In genomic region chr1:1307908-1308755, GRCh38 we compare ENCODE assay signal across 1 cellular context.
TF ChIP-seq lines count a peak whose summit lies in the region.

A gene with protein sequence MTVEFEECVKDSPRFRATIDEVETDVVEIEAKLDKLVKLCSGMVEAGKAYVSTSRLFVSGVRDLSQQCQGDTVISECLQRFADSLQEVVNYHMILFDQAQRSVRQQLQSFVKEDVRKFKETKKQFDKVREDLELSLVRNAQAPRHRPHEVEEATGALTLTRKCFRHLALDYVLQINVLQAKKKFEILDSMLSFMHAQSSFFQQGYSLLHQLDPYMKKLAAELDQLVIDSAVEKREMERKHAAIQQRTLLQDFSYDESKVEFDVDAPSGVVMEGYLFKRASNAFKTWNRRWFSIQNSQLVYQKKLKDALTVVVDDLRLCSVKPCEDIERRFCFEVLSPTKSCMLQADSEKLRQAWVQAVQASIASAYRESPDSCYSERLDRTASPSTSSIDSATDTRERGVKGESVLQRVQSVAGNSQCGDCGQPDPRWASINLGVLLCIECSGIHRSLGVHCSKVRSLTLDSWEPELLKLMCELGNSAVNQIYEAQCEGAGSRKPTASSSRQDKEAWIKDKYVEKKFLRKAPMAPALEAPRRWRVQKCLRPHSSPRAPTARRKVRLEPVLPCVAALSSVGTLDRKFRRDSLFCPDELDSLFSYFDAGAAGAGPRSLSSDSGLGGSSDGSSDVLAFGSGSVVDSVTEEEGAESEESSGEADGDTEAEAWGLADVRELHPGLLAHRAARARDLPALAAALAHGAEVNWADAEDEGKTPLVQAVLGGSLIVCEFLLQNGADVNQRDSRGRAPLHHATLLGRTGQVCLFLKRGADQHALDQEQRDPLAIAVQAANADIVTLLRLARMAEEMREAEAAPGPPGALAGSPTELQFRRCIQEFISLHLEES (minus strand): TSS chr1:1307930. CDS start chr1:1307815, 115 bp downstream.
Gene PUSL1, plus strand, starts transcription at chr1:1308597. Its CDS starts 47 bp downstream, at chr1:1308644.

TF ChIP-seq in K562, 482 proteins besides CTCF, POLR2A, EP300 and RAD21 (continued from another document and continues in another):
- TF ChIP-seq BRF1 (IDR thresholded peaks at IDR 0.05; ENCODE audit: borderline replicate concordance, extremely low read depth, insufficient read length) (no peak), TFE3 (CRISPR knock-in tag; IDR thresholded peaks at IDR 0.05) (no peak), NCOR1 (IDR thresholded peaks at IDR 0.05) (peak; percentile 48), CXXC5 (CRISPR knock-in tag; IDR thresholded peaks at IDR 0.05) (peak; percentile 90), DIDO1 (tag; IDR thresholded peaks at IDR 0.05; ENCODE audit: low read depth) (no peak), POLR2AphosphoS2 (IDR thresholded peaks at IDR 0.05; ENCODE audit: low read length) (no peak), RBM39 (optimal IDR thresholded peaks at IDR 0.05; ENCODE audit: low read depth, low read length) (no peak), STAT6 (CRISPR knock-in tag; IDR thresholded peaks at IDR 0.05) (peak; percentile 84; the same call in 1 of the 2 replicates), FOXP1 (CRISPR knock-in tag; IDR thresholded peaks at IDR 0.05) (no peak), DPF2 (IDR thresholded peaks at IDR 0.05) (peak; percentile 33; the same call in 1 of the 2 replicates), NUFIP1 (IDR thresholded peaks at IDR 0.05; ENCODE audit: partially characterized antibody) (no peak), MCM7 (IDR thresholded peaks at IDR 0.05) (no peak), SMAD3 (CRISPR knock-in tag; conservative IDR thresholded peaks at IDR 0.05) (no peak), ZNF639 (CRISPR knock-in tag; conservative IDR thresholded peaks at IDR 0.05 in 1 of 2, IDR thresholded peaks at IDR 0.05 in 1 of 2) (peak in 1 of 2 experiments; percentile 99; a peak in 2 of 4 replicates), ZNF75A (CRISPR knock-in tag; IDR thresholded peaks at IDR 0.05) (no peak), E2F6 (IDR thresholded peaks at IDR 0.05; ENCODE audit: borderline replicate concordance in 1 of 2, extremely low read depth in 1 of 2, insufficient read depth in 1 of 2, insufficient read length in 1 of 2, low read depth in 1 of 2, low read length in 1 of 2, poor library complexity in 1 of 2, severe bottlenecking in 1 of 2) (peak; percentile 18 to 81), POLR2B (IDR thresholded peaks at IDR 0.05; ENCODE audit: low read depth, partially characterized antibody) (peak; percentile 21), SLC30A9 (CRISPR knock-in tag; IDR thresholded peaks at IDR 0.05) (peak; percentile 40; the same call in 1 of the 2 replicates), ZNF77 (CRISPR knock-in tag; IDR thresholded peaks at IDR 0.05) (no peak), NFYB (IDR thresholded peaks at IDR 0.05; ENCODE audit: extremely low read depth, insufficient read length) (no peak), ASH1L (IDR thresholded peaks at IDR 0.05; ENCODE audit: borderline replicate concordance, low read depth, partially characterized antibody) (no peak), HNRNPL (IDR thresholded peaks at IDR 0.05; ENCODE audit: low read depth, low read length) (0 out of 2 replicates have a peak, but pooled peaks have one; percentile 11), ZNF431 (CRISPR knock-in tag; IDR thresholded peaks at IDR 0.05) (peak; percentile 39; the same call in 1 of the 2 replicates), IFI16 (CRISPR knock-in tag; IDR thresholded peaks at IDR 0.05) (no peak), RREB1 (CRISPR knock-in tag; IDR thresholded peaks at IDR 0.05) (no peak), IRF2 (CRISPR knock-in tag; IDR thresholded peaks at IDR 0.05) (no peak), SRSF1 (IDR thresholded peaks at IDR 0.05; ENCODE audit: low read depth, low read length) (peak; percentile 70; the same call in 1 of the 2 replicates), ZNF511 (CRISPR knock-in tag; IDR thresholded peaks at IDR 0.05) (peak; percentile 75; the same call in 1 of the 2 replicates), ZC3H8 (IDR thresholded peaks at IDR 0.05) (no peak), PTTG1 (tag; IDR thresholded peaks at IDR 0.05; ENCODE audit: low read depth) (no peak)
- TF ChIP-seq, protein P1, sequence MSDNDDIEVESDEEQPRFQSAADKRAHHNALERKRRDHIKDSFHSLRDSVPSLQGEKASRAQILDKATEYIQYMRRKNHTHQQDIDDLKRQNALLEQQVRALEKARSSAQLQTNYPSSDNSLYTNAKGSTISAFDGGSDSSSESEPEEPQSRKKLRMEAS (CRISPR knock-in tag; IDR thresholded peaks at IDR 0.05) = peak; percentile 85
- TF ChIP-seq, protein P2, sequence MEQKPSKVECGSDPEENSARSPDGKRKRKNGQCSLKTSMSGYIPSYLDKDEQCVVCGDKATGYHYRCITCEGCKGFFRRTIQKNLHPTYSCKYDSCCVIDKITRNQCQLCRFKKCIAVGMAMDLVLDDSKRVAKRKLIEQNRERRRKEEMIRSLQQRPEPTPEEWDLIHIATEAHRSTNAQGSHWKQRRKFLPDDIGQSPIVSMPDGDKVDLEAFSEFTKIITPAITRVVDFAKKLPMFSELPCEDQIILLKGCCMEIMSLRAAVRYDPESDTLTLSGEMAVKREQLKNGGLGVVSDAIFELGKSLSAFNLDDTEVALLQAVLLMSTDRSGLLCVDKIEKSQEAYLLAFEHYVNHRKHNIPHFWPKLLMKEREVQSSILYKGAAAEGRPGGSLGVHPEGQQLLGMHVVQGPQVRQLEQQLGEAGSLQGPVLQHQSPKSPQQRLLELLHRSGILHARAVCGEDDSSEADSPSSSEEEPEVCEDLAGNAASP (IDR thresholded peaks at IDR 0.05) = no peak
- TF ChIP-seq, protein P3, sequence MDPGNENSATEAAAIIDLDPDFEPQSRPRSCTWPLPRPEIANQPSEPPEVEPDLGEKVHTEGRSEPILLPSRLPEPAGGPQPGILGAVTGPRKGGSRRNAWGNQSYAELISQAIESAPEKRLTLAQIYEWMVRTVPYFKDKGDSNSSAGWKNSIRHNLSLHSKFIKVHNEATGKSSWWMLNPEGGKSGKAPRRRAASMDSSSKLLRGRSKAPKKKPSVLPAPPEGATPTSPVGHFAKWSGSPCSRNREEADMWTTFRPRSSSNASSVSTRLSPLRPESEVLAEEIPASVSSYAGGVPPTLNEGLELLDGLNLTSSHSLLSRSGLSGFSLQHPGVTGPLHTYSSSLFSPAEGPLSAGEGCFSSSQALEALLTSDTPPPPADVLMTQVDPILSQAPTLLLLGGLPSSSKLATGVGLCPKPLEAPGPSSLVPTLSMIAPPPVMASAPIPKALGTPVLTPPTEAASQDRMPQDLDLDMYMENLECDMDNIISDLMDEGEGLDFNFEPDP (CRISPR knock-in tag; IDR thresholded peaks at IDR 0.05) = no peak
- TF ChIP-seq, protein P4, sequence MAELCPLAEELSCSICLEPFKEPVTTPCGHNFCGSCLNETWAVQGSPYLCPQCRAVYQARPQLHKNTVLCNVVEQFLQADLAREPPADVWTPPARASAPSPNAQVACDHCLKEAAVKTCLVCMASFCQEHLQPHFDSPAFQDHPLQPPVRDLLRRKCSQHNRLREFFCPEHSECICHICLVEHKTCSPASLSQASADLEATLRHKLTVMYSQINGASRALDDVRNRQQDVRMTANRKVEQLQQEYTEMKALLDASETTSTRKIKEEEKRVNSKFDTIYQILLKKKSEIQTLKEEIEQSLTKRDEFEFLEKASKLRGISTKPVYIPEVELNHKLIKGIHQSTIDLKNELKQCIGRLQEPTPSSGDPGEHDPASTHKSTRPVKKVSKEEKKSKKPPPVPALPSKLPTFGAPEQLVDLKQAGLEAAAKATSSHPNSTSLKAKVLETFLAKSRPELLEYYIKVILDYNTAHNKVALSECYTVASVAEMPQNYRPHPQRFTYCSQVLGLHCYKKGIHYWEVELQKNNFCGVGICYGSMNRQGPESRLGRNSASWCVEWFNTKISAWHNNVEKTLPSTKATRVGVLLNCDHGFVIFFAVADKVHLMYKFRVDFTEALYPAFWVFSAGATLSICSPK (IDR thresholded peaks at IDR 0.05; ENCODE audit: borderline replicate concordance) = no peak
- TF ChIP-seq, protein P5, sequence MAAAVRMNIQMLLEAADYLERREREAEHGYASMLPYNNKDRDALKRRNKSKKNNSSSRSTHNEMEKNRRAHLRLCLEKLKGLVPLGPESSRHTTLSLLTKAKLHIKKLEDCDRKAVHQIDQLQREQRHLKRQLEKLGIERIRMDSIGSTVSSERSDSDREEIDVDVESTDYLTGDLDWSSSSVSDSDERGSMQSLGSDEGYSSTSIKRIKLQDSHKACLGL (CRISPR knock-in tag; IDR thresholded peaks at IDR 0.05; ENCODE audit: borderline replicate concordance, poor library complexity, severe bottlenecking) = peak; percentile 66
